2 cellular contexts compared by ENCODE assay signal in genomic region chr7:129889133-129889854, GRCh38.
TF ChIP-seq lines count a peak whose summit lies in the region.

No MANE protein-coding gene starts in this region.

TF ChIP-seq in IMR-90, 13 proteins besides CTCF, POLR2A, EP300 and RAD21 (continued from another document):
- TF ChIP-seq, protein P1, sequence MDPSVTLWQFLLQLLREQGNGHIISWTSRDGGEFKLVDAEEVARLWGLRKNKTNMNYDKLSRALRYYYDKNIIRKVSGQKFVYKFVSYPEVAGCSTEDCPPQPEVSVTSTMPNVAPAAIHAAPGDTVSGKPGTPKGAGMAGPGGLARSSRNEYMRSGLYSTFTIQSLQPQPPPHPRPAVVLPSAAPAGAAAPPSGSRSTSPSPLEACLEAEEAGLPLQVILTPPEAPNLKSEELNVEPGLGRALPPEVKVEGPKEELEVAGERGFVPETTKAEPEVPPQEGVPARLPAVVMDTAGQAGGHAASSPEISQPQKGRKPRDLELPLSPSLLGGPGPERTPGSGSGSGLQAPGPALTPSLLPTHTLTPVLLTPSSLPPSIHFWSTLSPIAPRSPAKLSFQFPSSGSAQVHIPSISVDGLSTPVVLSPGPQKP (IDR thresholded peaks at IDR 0.05; ENCODE audit: borderline replicate concordance, low read depth, low read length): no peak
- TF ChIP-seq MXI1 (IDR thresholded peaks at IDR 0.05; ENCODE audit: borderline replicate concordance, low read depth, low read length) (no peak), CEBPB (IDR thresholded peaks at IDR 0.05; ENCODE audit: low read depth, low read length) (no peak), RCOR1 (IDR thresholded peaks at IDR 0.05; ENCODE audit: insufficient replicate concordance, low read length) (no peak), MAFK (IDR thresholded peaks at IDR 0.05; ENCODE audit: low read depth, low read length) (no peak), RFX5 (IDR thresholded peaks at IDR 0.05; ENCODE audit: low read depth, low read length) (no peak), USF2 (IDR thresholded peaks at IDR 0.05; ENCODE audit: low read depth, low read length) (no peak), BHLHE40 (IDR thresholded peaks at IDR 0.05; ENCODE audit: low read depth, low read length) (no peak), NFE2L2 (IDR thresholded peaks at IDR 0.05; ENCODE audit: low read depth, low read length) (no peak), FOS (IDR thresholded peaks at IDR 0.05; ENCODE audit: low read depth, low read length) (no peak), MAZ (IDR thresholded peaks at IDR 0.05; ENCODE audit: borderline replicate concordance, low read depth, low read length) (no peak)

TF ChIP-seq in SK-N-SH, 30 proteins besides CTCF, POLR2A, EP300 and RAD21 (continued from another document):
- TF ChIP-seq IRF3 (IDR thresholded peaks at IDR 0.05; ENCODE audit: low read depth, low read length) (no peak), POLR2AphosphoS5 (IDR thresholded peaks at IDR 0.05; ENCODE audit: low read depth, low read length) (no peak), FOXJ3 (CRISPR knock-in tag; IDR thresholded peaks at IDR 0.05) (no peak), RFX5 (IDR thresholded peaks at IDR 0.05; ENCODE audit: low read length) (no peak), ZBTB33 (IDR thresholded peaks at IDR 0.05; ENCODE audit: borderline replicate concordance, low read depth) (no peak)
